ENCODE assay signal across 24 cellular contexts in genomic region chr10:2222631-2223030, GRCh38.
"Had no signal": no experiment of that assay in that cellular context is flagged by ENCODE, and none has a peak within 500 bp of the region (broad histone marks: within the 10 kb centered on the region; RNA-seq: fewer than 3 reads in every experiment).

No MANE protein-coding gene starts in this region.

- H3K27me3 Mint-ChIP-seq: activated B cell treated with CpG ODN at 0.5 μM for 24 hours; activated CD4-positive, alpha-beta T cell treated with anti-CD3 and anti-CD28 coated beads, Interleukin-2, amount 10 ng/mL, durations not matched to agents 24 days and 14 days; activated CD8-positive, alpha-beta memory T cell treated with anti-CD3 and anti-CD28 coated beads, Interleukin-2, amount 10 ng/mL, durations not matched to agents 7 days and 5 days; activated naive CD8-positive, alpha-beta T cell treated with anti-CD3 and anti-CD28 coated beads for 36 hours had no signal

- H3K27ac ChIP-seq: SK-N-MC had no signal

- H3K9me3 Mint-ChIP-seq: activated B cell treated with CpG ODN at 0.5 μM for 24 hours; activated CD4-positive, alpha-beta T cell treated with anti-CD3 and anti-CD28 coated beads, Interleukin-2, amount 10 ng/mL, durations not matched to agents 24 days and 14 days; activated naive CD4-positive, alpha-beta T cell treated with anti-CD3 and anti-CD28 coated beads for 36 hours; activated naive CD8-positive, alpha-beta T cell treated with anti-CD3 and anti-CD28 coated beads for 36 hours; activated T-cell treated with anti-CD3 and anti-CD28 coated beads, Interleukin-2, amount 50 U/mL, for 24 hours; activated T-helper 1 cell treated with anti-CD3 and anti-CD28 coated beads, Interleukin-12 subunit alpha, Interleukin-12 subunit beta, Interleukin-2, Interleukin-4 antibody, amounts not matched to agents 30 ng/mL and 10 ng/mL and 1 ng/mL, durations not matched to agents 14 hours and 24 hours and 36 hours; T-cell had no signal

- FAIRE-seq: TTC549 had no signal

- H3K4me3 Mint-ChIP-seq: activated B cell treated with CpG ODN at 0.5 μM for 24 hours; activated CD4-positive, alpha-beta T cell treated with anti-CD3 and anti-CD28 coated beads, Interleukin-2, amount 10 ng/mL, durations not matched to agents 24 days and 14 days; activated CD8-positive, alpha-beta memory T cell treated with anti-CD3 and anti-CD28 coated beads, Interleukin-2, amount 10 ng/mL, durations not matched to agents 7 days and 5 days; activated naive CD4-positive, alpha-beta T cell treated with anti-CD3 and anti-CD28 coated beads for 36 hours; activated naive CD8-positive, alpha-beta T cell treated with anti-CD3 and anti-CD28 coated beads for 36 hours; activated T-cell treated with anti-CD3 and anti-CD28 coated beads, Interleukin-2, amount 50 U/mL, for 24 hours; activated T-helper 1 cell treated with anti-CD3 and anti-CD28 coated beads, Interleukin-12 subunit alpha, Interleukin-12 subunit beta, Interleukin-2, Interleukin-4 antibody, amounts not matched to agents 30 ng/mL and 10 ng/mL and 1 ng/mL, durations not matched to agents 14 hours and 24 hours and 36 hours; T-cell had no signal

- DNase-seq: activated B cell treated with CpG ODN at 0.5 μM for 24 hours; activated CD4-positive, alpha-beta T cell treated with anti-CD3 and anti-CD28 coated beads for 1 hour; activated CD4-positive, alpha-beta T cell treated with anti-CD3 and anti-CD28 coated beads, Interleukin-2, amount 10 ng/mL, durations not matched to agents 24 days and 14 days; activated CD4-positive, alpha-beta T cell treated with anti-CD3 and anti-CD28 coated beads, Interleukin-2, amount 50 U/mL, for 48 hours; activated CD8-positive, alpha-beta memory T cell treated with anti-CD3 and anti-CD28 coated beads, Interleukin-2, amount 10 ng/mL, durations not matched to agents 7 days and 5 days; activated gamma-delta T cell; activated naive CD4-positive, alpha-beta T cell treated with anti-CD3 and anti-CD28 coated beads for 36 hours; activated naive CD8-positive, alpha-beta T cell treated with anti-CD3 and anti-CD28 coated beads for 36 hours; activated T-cell treated with anti-CD3 and anti-CD28 coated beads, Interleukin-2, amount 50 U/mL, for 24 hours; central memory CD4-positive, alpha-beta T cell; Kasumi-1; KBM-7; NCI-H1092; NCI-H1417; NCI-H2029; NCI-H2107; NCI-H510A treated with DMSO at 0.1 percent for 48 hours; NCI-H69; T-cell; T-helper 2 cell; T1000 had no signal

- H3K36me3 Mint-ChIP-seq: activated CD8-positive, alpha-beta memory T cell treated with anti-CD3 and anti-CD28 coated beads, Interleukin-2, amount 10 ng/mL, durations not matched to agents 7 days and 5 days; activated naive CD8-positive, alpha-beta T cell treated with anti-CD3 and anti-CD28 coated beads for 36 hours; T-cell had no signal

- H3K27ac Mint-ChIP-seq: activated B cell treated with CpG ODN at 0.5 μM for 24 hours; activated CD4-positive, alpha-beta T cell treated with anti-CD3 and anti-CD28 coated beads, Interleukin-2, amount 10 ng/mL, durations not matched to agents 24 days and 14 days; activated CD8-positive, alpha-beta memory T cell treated with anti-CD3 and anti-CD28 coated beads, Interleukin-2, amount 10 ng/mL, durations not matched to agents 7 days and 5 days; activated naive CD4-positive, alpha-beta T cell treated with anti-CD3 and anti-CD28 coated beads for 36 hours; activated naive CD8-positive, alpha-beta T cell treated with anti-CD3 and anti-CD28 coated beads for 36 hours; activated T-cell treated with anti-CD3 and anti-CD28 coated beads, Interleukin-2, amount 50 U/mL, for 24 hours; activated T-helper 1 cell treated with anti-CD3 and anti-CD28 coated beads, Interleukin-12 subunit alpha, Interleukin-12 subunit beta, Interleukin-2, Interleukin-4 antibody, amounts not matched to agents 30 ng/mL and 10 ng/mL and 1 ng/mL, durations not matched to agents 14 hours and 24 hours and 36 hours; T-cell had no signal

- H3K4me3 ChIP-seq: SK-N-MC had no signal

- H3K4me1 Mint-ChIP-seq: activated B cell treated with CpG ODN at 0.5 μM for 24 hours; activated CD4-positive, alpha-beta T cell treated with anti-CD3 and anti-CD28 coated beads, Interleukin-2, amount 10 ng/mL, durations not matched to agents 24 days and 14 days; activated CD8-positive, alpha-beta memory T cell treated with anti-CD3 and anti-CD28 coated beads, Interleukin-2, amount 10 ng/mL, durations not matched to agents 7 days and 5 days; activated naive CD8-positive, alpha-beta T cell treated with anti-CD3 and anti-CD28 coated beads for 36 hours had no signal
